Comparison of ENCODE assay signal across 8 cellular contexts in the genomic region with DNA sequence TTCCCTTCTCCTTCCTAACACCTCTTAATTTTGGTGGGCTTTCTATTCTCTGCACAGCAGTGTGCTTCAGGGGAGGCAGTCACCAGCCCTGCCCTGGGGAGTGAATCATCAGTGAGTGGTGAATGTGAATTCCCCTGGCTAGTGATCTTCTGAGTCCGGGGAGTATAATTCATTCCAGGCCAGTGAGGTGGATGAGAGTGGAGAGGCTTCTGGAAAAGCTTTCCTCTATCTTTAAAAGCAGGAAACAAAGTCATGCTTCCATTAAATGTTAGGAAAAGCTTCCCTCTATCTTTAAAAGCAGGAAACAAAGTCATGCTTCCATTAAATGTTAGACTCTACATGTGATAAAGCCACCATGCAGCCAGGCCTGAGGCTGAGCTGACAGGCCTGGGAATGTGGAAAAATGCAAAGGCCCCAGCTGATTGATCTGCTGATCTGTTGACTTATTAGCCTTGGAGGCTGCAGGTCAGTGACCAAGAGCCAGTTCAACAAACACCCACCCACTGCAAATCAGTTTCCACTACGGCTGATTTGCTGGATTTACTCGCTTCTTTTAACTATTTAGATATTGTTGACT. TPM values are rescaled to one million over a fixed set of nuclear protein-coding genes. Genes with fewer than 3 reads are reported as not detected.
DNase-seq lines count a peak whose midpoint lies in the region; ATAC-seq, FAIRE-seq and TF ChIP-seq lines count a peak whose summit lies in the region.

No MANE protein-coding gene starts in this region.

- intact Hi-C loops in OCI-LY7 (cut with micrococcal nuclease; ENCODE audit: unreplicated experiment) = no loop called here
- intact Hi-C loops in endothelial cell of umbilical vein (cut with micrococcal nuclease) = loop anchor here (5.0 kb wide), 1 partner anchor 269 kb away; no protein-coding TSS in a partner anchor

- H3K27me3 ChIP-seq in endothelial cell of umbilical vein (ENCODE audit: control insufficient read depth in 2 of 2, insufficient read depth in 2 of 2, low read length in 2 of 2) (no peaks in the 10 kb centered on the region), parathyroid adenoma (ENCODE audit: control insufficient read depth, insufficient read depth, low read length) (no peaks in the 10 kb centered on the region)

- H3K79me2 ChIP-seq in OCI-LY7 (ENCODE audit: insufficient read depth, low read depth, low read length) (no peaks in the 10 kb centered on the region), endothelial cell of umbilical vein (ENCODE audit: control insufficient read depth, insufficient read depth, low read length) (no peaks in the 10 kb centered on the region), parathyroid adenoma (no peaks in the 10 kb centered on the region)

- dilution Hi-C loops in endothelial cell of umbilical vein (cut with MboI; ENCODE audit: extremely low pct_ligation_motif_present, low sequenced_read_pairs) = no loop called here

- H3K4me1 ChIP-seq in OCI-LY7 (ENCODE audit: insufficient read depth, low read length, poor library complexity, severe bottlenecking) = peaks cover 62% of the 10 kb centered on the region
- peaks cover 67% of the 10 kb centered on the region for H3K4me1 ChIP-seq in endothelial cell of umbilical vein (ENCODE audit: control insufficient read depth, extremely low read depth, insufficient read depth, low read length)
- H3K4me1 ChIP-seq in parathyroid adenoma = peaks cover 2% of the 10 kb centered on the region

- ATAC-seq in HG02970 (IDR thresholded peaks at IDR 0.05; ENCODE audit: low FRiP score, unreplicated experiment) = no peak

- H3K9ac ChIP-seq in endothelial cell of umbilical vein (replicated peaks; ENCODE audit: extremely low read depth, insufficient read depth, low read length) (peak overlapping the region; percentile 82), parathyroid adenoma (no peak overlapping the region)

- H3K9me1 ChIP-seq in endothelial cell of umbilical vein (replicated peaks; ENCODE audit: control insufficient read depth, extremely low read depth, insufficient read depth, low read length) = no peaks in the 10 kb centered on the region

- BruUV-seq in OCI-LY7 (replicated peaks; lab: Mats Ljungman, UMichigan) = no TSS peak
- no TSS peak for BruUV-seq in endothelial cell of umbilical vein (replicated peaks; lab: Mats Ljungman, UMichigan)

- DNase-seq in ELF-1 (ENCODE audit: low read depth, low spot score) (peak; percentile 84), OCI-LY7 (ENCODE audit: low spot score) (no peak), endothelial cell of umbilical vein (ENCODE audit: low read depth, low spot score) (peak; percentile 86), SKM-1 (lab: John Stamatoyannopoulos, UW; ENCODE audit: unreplicated experiment) (no peak), DMS79 (lab: John Stamatoyannopoulos, UW) (no peak)
- no peak for DNase-seq in central memory CD4-positive, alpha-beta T cell

- 0 out of 2 replicates have a peak overlapping the region, but pooled peaks have one; percentile 2 for H3K4me2 ChIP-seq in OCI-LY7 (ENCODE audit: low read length)
- H3K4me2 ChIP-seq in endothelial cell of umbilical vein (ENCODE audit: insufficient read depth, low read length) = peak overlapping the region; percentile 19
- H3K4me2 ChIP-seq in parathyroid adenoma (ENCODE audit: low read length) = no peak overlapping the region

- no peak overlapping the region for H3K4me3 ChIP-seq in OCI-LY7 (ENCODE audit: low read depth, low read length, poor library complexity, severe bottlenecking)
- H3K4me3 ChIP-seq in endothelial cell of umbilical vein (replicated peaks in 1 of 3; ENCODE audit: insufficient read depth in 1 of 3, low read depth in 1 of 3, low read length in 3 of 3) = no peak overlapping the region
- H3K4me3 ChIP-seq in parathyroid adenoma (ENCODE audit: low read depth, low read length) = no peak overlapping the region

- H3K9me3 ChIP-seq in OCI-LY7 (ENCODE audit: low read length) (peaks cover 5% of the 10 kb centered on the region; the same call in 1 of the 2 replicates), endothelial cell of umbilical vein (replicated peaks; ENCODE audit: control insufficient read depth, insufficient read depth, low read length) (no peaks in the 10 kb centered on the region), parathyroid adenoma (ENCODE audit: control insufficient read depth, low read length) (no peaks in the 10 kb centered on the region)

- no peak for TF ChIP-seq POLR2A in endothelial cell of umbilical vein (IDR thresholded peaks at IDR 0.05; ENCODE audit: low read depth, low read length)

- TF ChIP-seq CTCF in OCI-LY7 (conservative IDR thresholded peaks at IDR 0.05; ENCODE audit: low read length) (no peak), endothelial cell of umbilical vein (IDR thresholded peaks at IDR 0.05; ENCODE audit: extremely low read depth in 1 of 2, insufficient read depth in 1 of 2, low read depth in 1 of 2, low read length in 2 of 2) (no peak), parathyroid adenoma (IDR thresholded peaks at IDR 0.05) (no peak)

- FAIRE-seq in endothelial cell of umbilical vein (lab: Jason Lieb, UNC) = peak; percentile 87

- H3K36me3 ChIP-seq in OCI-LY7 (ENCODE audit: insufficient read depth, low read length) = no peaks in the 10 kb centered on the region
- H3K36me3 ChIP-seq in endothelial cell of umbilical vein (ENCODE audit: control insufficient read depth in 2 of 2, extremely low read depth in 1 of 2, insufficient read depth in 2 of 2, low read length in 2 of 2) = no peaks in the 10 kb centered on the region
- no peaks in the 10 kb centered on the region for H3K36me3 ChIP-seq in parathyroid adenoma (ENCODE audit: control insufficient read depth, insufficient read depth, low read length)

- no peaks in the 10 kb centered on the region for H3K9me2 ChIP-seq in OCI-LY7 (ENCODE audit: insufficient read depth, low read length)

- CTCF ChIA-PET in OCI-LY7 (lab: Charles Lee; ENCODE audit: unreplicated experiment) = interaction anchor here (1.4 kb wide), 1 partner anchor 12 kb away, joined by 3 read pairs; no protein-coding TSS in a partner anchor
- CTCF ChIA-PET in endothelial cell of umbilical vein (lab: Charles Lee) = interaction anchor here (0.7 to 4.4 kb wide), 8 partner anchors 14 to 30 kb away, joined by 3 to 31 read pairs (median 4); no protein-coding TSS in a partner anchor

- POLR2A ChIA-PET in OCI-LY7 (lab: Charles Lee) = interaction anchor here (1.1 to 7.2 kb wide), 8 partner anchors 9 to 120 kb away, joined by 3 to 68 read pairs (median 16); no protein-coding TSS in a partner anchor
- POLR2A ChIA-PET in endothelial cell of umbilical vein (lab: Charles Lee) = interaction anchor here (0.8 to 3.5 kb wide), 3 partner anchors 21 to 29 kb away, joined by 3 to 21 read pairs (median 6); no protein-coding TSS in a partner anchor

- H2AFZ ChIP-seq in OCI-LY7 (ENCODE audit: low read length) = peak overlapping the region; percentile 26; the same call in 1 of the 2 replicates
- no peak overlapping the region for H2AFZ ChIP-seq in endothelial cell of umbilical vein (ENCODE audit: low read depth, low read length)
- H2AFZ ChIP-seq in parathyroid adenoma = peak overlapping the region; percentile 44

- H3K27ac ChIP-seq in OCI-LY7 (ENCODE audit: low read depth, low read length, poor library complexity, severe bottlenecking) (no peak overlapping the region), endothelial cell of umbilical vein (ENCODE audit: insufficient read depth, low read depth, low read length) (peak overlapping the region; percentile 90), parathyroid adenoma (no peak overlapping the region)

- H4K20me1 ChIP-seq in OCI-LY7 (ENCODE audit: insufficient read depth, low read length) (no peaks in the 10 kb centered on the region), endothelial cell of umbilical vein (replicated peaks; ENCODE audit: control insufficient read depth, extremely low read depth, insufficient read depth, low read length) (no peaks in the 10 kb centered on the region)

TF ChIP-seq in endothelial cell of umbilical vein, 7 proteins besides CTCF, POLR2A, EP300 and RAD21:
- TF ChIP-seq EZH2 (IDR thresholded peaks at IDR 0.05; ENCODE audit: borderline replicate concordance, low read depth, low read length, severe bottlenecking) (no peak), POLR2AphosphoS5 (IDR thresholded peaks at IDR 0.05; ENCODE audit: insufficient read depth, low read depth, low read length) (no peak), FOS (IDR thresholded peaks at IDR 0.05; ENCODE audit: borderline replicate concordance, insufficient read depth, low read length) (peak; percentile 90), JUN (IDR thresholded peaks at IDR 0.05; ENCODE audit: borderline replicate concordance, insufficient read depth, insufficient read length, low read depth) (peak; percentile 51), GATA2 (IDR thresholded peaks at IDR 0.05; ENCODE audit: insufficient read depth, insufficient read length, low read depth, low read length) (peak; percentile 62)

RNA-seq across cellular contexts. Expression of a gene that starts 25.4 kb away (rescaled TPM):
- total RNA-seq in OCI-LY7 (2014; rRNA removed; shearing (Covaris generic)) = 165 and 179 TPM in 2 replicates
- 167 and 199 TPM in 2 replicates for total RNA-seq in OCI-LY7 (2022)
- total RNA-seq in endothelial cell of umbilical vein = 1,125 and 1,147 TPM in 2 replicates
- polyA plus RNA-seq in endothelial cell of umbilical vein = 313 and 424 TPM in 2 replicates
- polyA plus RNA-seq in endothelial cell of umbilical vein (2011; cell fraction: cytosol; rRNA removed) = 480 and 502 TPM in 2 replicates
- 255 and 459 TPM in 2 replicates for polyA plus RNA-seq in endothelial cell of umbilical vein (2011; cell fraction: nucleus; rRNA removed)
- 1,054 and 1,144 TPM in 2 replicates for polyA plus RNA-seq in endothelial cell of umbilical vein (2012)
- 909 and 1,209 TPM in 2 replicates for polyA minus RNA-seq in endothelial cell of umbilical vein
- polyA minus RNA-seq in endothelial cell of umbilical vein (2011; cell fraction: cytosol; rRNA and poly(A)+ RNA removed) = 134 TPM
- 270 and 336 TPM in 2 replicates for polyA minus RNA-seq in endothelial cell of umbilical vein (2011; cell fraction: nucleus; rRNA and poly(A)+ RNA removed)

Comparison
In these comparisons a context has a peak if more than half of its experiments do, and no peak if none do; other contexts are left out.
1. DNase-seq: peak in ELF-1 (single experiment) and endothelial cell of umbilical vein (single experiment); none in OCI-LY7 (single experiment), SKM-1 (single experiment), DMS79 (single experiment) and central memory CD4-positive, alpha-beta T cell (single experiment).